29 cellular contexts compared by ENCODE assay signal in genomic region chr3:171149717-171150116, GRCh38.
"Had no signal": no experiment of that assay in that cellular context is flagged by ENCODE, and none has a peak within 500 bp of the region (broad histone marks: within the 10 kb centered on the region; RNA-seq: fewer than 3 reads in every experiment).

No MANE protein-coding gene starts in this region.

- H3K27ac ChIP-seq: ascending aorta, cardiac muscle cell, VCaP had no signal

- DNase-seq: activated B cell treated with CpG ODN at 0.5 μM for 24 hours; activated CD4-positive, alpha-beta memory T cell treated with anti-CD3 and anti-CD28 coated beads for 36 hours; activated CD4-positive, alpha-beta T cell treated with anti-CD3 and anti-CD28 coated beads for 4 hours; activated CD4-positive, alpha-beta T cell treated with anti-CD3 and anti-CD28 coated beads, Interleukin-2, amount 50 U/mL, for 1 hour; activated CD4-positive, alpha-beta T cell treated with anti-CD3 and anti-CD28 coated beads, Interleukin-2, amount 50 U/mL, for 4 hours; activated CD4-positive, CD25-positive, alpha-beta regulatory T cell treated with anti-CD3 and anti-CD28 coated beads, Interleukin-2, amount 50 U/mL, for 72 hours; activated CD8-positive, alpha-beta memory T cell treated with anti-CD3 and anti-CD28 coated beads, Interleukin-2, amount 50 U/mL, for 4 hours; activated CD8-positive, alpha-beta T cell treated with anti-CD3 and anti-CD28 coated beads for 36 hours; activated gamma-delta T cell; activated naive CD4-positive, alpha-beta T cell treated with anti-CD3 and anti-CD28 coated beads, Interleukin-2, amount 10 ng/mL, durations not matched to agents 7 days and 5 days; activated naive CD4-positive, alpha-beta T cell treated with Interleukin-2 at 50 U/mL for 16 hours; activated naive CD8-positive, alpha-beta T cell treated with anti-CD3 and anti-CD28 coated beads, Interleukin-2, amount 10 ng/mL, durations not matched to agents 7 days and 5 days; activated naive CD8-positive, alpha-beta T cell treated with anti-CD3 and anti-CD28 coated beads, Interleukin-2, amount 50 U/mL, for 24 hours; activated T-cell treated with anti-CD3 and anti-CD28 coated beads for 4 hours; activated T-cell treated with anti-CD3 and anti-CD28 coated beads, Interleukin-2, amount 50 U/mL, for 1 hour; activated T-cell treated with anti-CD3 and anti-CD28 coated beads, Interleukin-2, amount 50 U/mL, for 4 hours; activated T-cell treated with anti-CD3 and anti-CD28 coated beads, Interleukin-2, amount 50 U/mL, for 72 hours; amygdala; anterior cingulate cortex; central memory CD4-positive, alpha-beta T cell; cerebellar nuclear complex; T-helper 1 cell; T-helper 2 cell; T-helper 9 cell had no signal

- ATAC-seq: activated CD8-positive, alpha-beta T cell treated with anti-CD3 and anti-CD28 coated beads for 36 hours; activated naive CD8-positive, alpha-beta T cell treated with anti-CD3 and anti-CD28 coated beads, Interleukin-2, amount 50 U/mL, for 24 hours; activated T-cell treated with anti-CD3 and anti-CD28 coated beads, Interleukin-2, amount 50 U/mL, for 4 hours; activated T-cell treated with anti-CD3 and anti-CD28 coated beads, Interleukin-2, amount 50 U/mL, for 72 hours; activated T-helper 17 cell treated with anti-CD3 and anti-CD28 coated beads, Interleukin-2, amount 50 U/mL, for 72 hours had no signal

- H3K36me3 ChIP-seq: ascending aorta had no signal

- H3K27me3 ChIP-seq: ascending aorta, cardiac muscle cell had no signal

- H3K4me3 ChIP-seq: ascending aorta, cardiac muscle cell had no signal

- FAIRE-seq: TTC549 had no signal

- H3K9me3 ChIP-seq: ascending aorta had no signal

- H3K4me1 ChIP-seq: ascending aorta had no signal
